In the genomic region with DNA sequence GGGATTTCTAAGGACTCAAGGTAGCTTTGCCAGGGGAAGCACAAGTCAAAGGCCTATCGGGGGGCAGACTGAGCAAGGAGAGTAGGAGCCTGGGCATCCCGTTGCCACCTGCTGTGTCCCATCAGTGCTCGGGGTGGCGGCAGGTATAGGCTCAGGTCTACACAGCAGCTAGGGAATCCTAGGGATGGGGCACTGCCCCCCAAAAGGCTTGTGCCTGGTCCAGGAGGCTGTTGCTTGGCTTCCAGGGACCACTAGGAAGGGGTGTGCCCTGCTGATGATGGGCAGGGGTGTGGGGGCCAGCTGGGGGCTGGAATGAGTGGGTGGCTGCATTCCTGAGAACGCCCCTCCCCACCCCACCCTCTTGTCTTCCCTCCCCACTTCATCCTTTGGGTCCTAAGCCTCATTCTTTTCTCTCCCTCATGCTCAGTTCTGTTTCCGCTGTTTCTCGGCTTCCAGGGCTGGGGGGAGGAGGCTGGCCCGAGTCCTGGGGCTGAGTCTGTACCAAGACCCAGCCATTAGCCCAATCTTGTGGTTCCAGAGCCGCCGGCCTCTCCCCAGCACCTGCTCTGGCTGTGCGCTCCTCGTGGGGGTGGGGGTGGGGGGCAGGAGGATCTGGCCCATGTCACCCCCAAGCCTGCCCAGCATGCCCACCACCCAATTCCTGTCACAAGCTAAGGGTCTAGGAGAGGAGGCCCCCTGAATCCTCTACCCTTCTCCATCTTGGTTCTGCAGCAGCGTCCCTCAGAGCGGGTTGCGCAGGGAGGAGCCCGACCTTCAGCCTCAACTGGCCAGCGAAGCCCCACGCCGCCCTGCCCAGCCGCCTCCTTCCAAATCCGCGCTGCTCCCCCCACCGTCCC, we compare ENCODE assay signal across 1 cellular context.
TF ChIP-seq lines count a peak whose summit lies in the region.

No MANE protein-coding gene starts in this region.

TF ChIP-seq in WTC11, 78 proteins besides CTCF, POLR2A, EP300 and RAD21:
- TF ChIP-seq ZNF121 (CRISPR knock-in tag; IDR thresholded peaks at IDR 0.05): no peak
- TF ChIP-seq ZNF232 (CRISPR knock-in tag; IDR thresholded peaks at IDR 0.05): no peak
- TF ChIP-seq SMAD4 (CRISPR knock-in tag; IDR thresholded peaks at IDR 0.05): no peak
- no peak for TF ChIP-seq ATF1 (CRISPR knock-in tag; IDR thresholded peaks at IDR 0.05)
TF ChIP-seq in WTC11: peak in this region for 0.
